In genomic region chr20:52981051-52981450, GRCh38 we compare ENCODE assay signal across 22 cellular contexts. TPM values are rescaled to one million over a fixed set of nuclear protein-coding genes. Genes with fewer than 3 reads are reported as not detected.
A peak's percentile ranks its signal among the peaks of the same experiment; 100 is the strongest.
DNase-seq lines count a peak whose midpoint lies in the region; ATAC-seq and TF ChIP-seq lines count a peak whose summit lies in the region.
"Had no signal": no experiment of that assay in that cellular context is flagged by ENCODE, and none has a peak within 500 bp of the region (broad histone marks: within the 10 kb centered on the region; RNA-seq: fewer than 3 reads in every experiment).

No MANE protein-coding gene starts in this region.

- H3K27ac Mint-ChIP-seq in activated CD4-positive, alpha-beta T cell treated with anti-CD3 and anti-CD28 coated beads, Interleukin-2, amount 10 ng/mL, durations not matched to agents 24 days and 14 days = peak overlapping the region; percentile 42
- H3K27ac Mint-ChIP-seq in activated naive CD4-positive, alpha-beta T cell treated with anti-CD3 and anti-CD28 coated beads, Interleukin-2, amount 50 U/mL, for 72 hours = peak overlapping the region; percentile 12 to 87
- H3K27ac Mint-ChIP-seq in T-helper 17 cell (no peak overlapping the region), nephron progenitor cell (no peak overlapping the region)
- H3K27ac Mint-ChIP-seq: CD14-positive monocyte; CD8-positive, alpha-beta T cell; HFFc6 had no signal

- TF ChIP-seq CTCF in testis (IDR thresholded peaks at IDR 0.05) (no peak), nephron progenitor cell (IDR thresholded peaks at IDR 0.05) (no peak)

- peak overlapping the region; percentile 93 to 94 for H3K27ac ChIP-seq in testis
- H3K27ac ChIP-seq: 22Rv1, A549, BLaER1 had no signal

- no peaks in the 10 kb centered on the region for H3K27me3 ChIP-seq in testis
- H3K27me3 ChIP-seq: BLaER1 had no signal

- intact Hi-C loops in activated CD4-positive, alpha-beta T cell treated with anti-CD3 and anti-CD28 coated beads, Interleukin-2, amount 10 ng/mL, durations not matched to agents 24 days and 14 days (cut with micrococcal nuclease) = no loop called here
- intact Hi-C loops in testis (cut with DNase I; ENCODE audit: low total_unique reads) = no loop called here

- no peak overlapping the region for H3K4me3 ChIP-seq in testis
- H3K4me3 ChIP-seq: A549, BLaER1 had no signal

- DNase-seq in activated CD4-positive, alpha-beta T cell treated with anti-CD3 and anti-CD28 coated beads, Interleukin-2, amount 10 ng/mL, durations not matched to agents 24 days and 14 days = no peak
- no peak for DNase-seq in activated CD4-positive, alpha-beta T cell treated with anti-CD3 and anti-CD28 coated beads for 4 hours
- DNase-seq in activated naive CD4-positive, alpha-beta T cell treated with anti-CD3 and anti-CD28 coated beads, Interleukin-2, amount 50 U/mL, for 72 hours (ENCODE audit: low spot score in 2 of 2) = no peak
- DNase-seq in activated naive CD4-positive, alpha-beta T cell (lab: John Stamatoyannopoulos, UW) = no peak
- DNase-seq in T-helper 17 cell (no peak), testis (no peak), nephron progenitor cell (no peak)
- DNase-seq: AML-193; Calu3; CD8-positive, alpha-beta T cell; DMS79 treated with DMSO at 0.1 percent for 48 hours; GF-D8; GOT3; H7; HFFc6 had no signal

- H3K4me3 Mint-ChIP-seq in activated CD4-positive, alpha-beta T cell treated with anti-CD3 and anti-CD28 coated beads, Interleukin-2, amount 10 ng/mL, durations not matched to agents 24 days and 14 days = no peak overlapping the region
- H3K4me3 Mint-ChIP-seq in T-helper 17 cell (peak overlapping the region; percentile 21), nephron progenitor cell (no peak overlapping the region)
- H3K4me3 Mint-ChIP-seq: CD14-positive monocyte; CD8-positive, alpha-beta T cell; HFFc6 had no signal

- WGBS in testis, 2 donors = 74 to 86% methylated on average over 8 of the region's 8 CpGs

- peaks cover 44% of the 10 kb centered on the region for H3K4me1 Mint-ChIP-seq in activated CD4-positive, alpha-beta T cell treated with anti-CD3 and anti-CD28 coated beads, Interleukin-2, amount 10 ng/mL, durations not matched to agents 24 days and 14 days
- H3K4me1 Mint-ChIP-seq in T-helper 17 cell = peaks cover 32% of the 10 kb centered on the region
- H3K4me1 Mint-ChIP-seq in nephron progenitor cell = peaks cover 59% of the 10 kb centered on the region
- H3K4me1 Mint-ChIP-seq: CD14-positive monocyte had no signal

- TF ChIP-seq POLR2A in testis (IDR thresholded peaks at IDR 0.05) = no peak

- no peaks in the 10 kb centered on the region for H3K9me3 Mint-ChIP-seq in activated CD4-positive, alpha-beta T cell treated with anti-CD3 and anti-CD28 coated beads, Interleukin-2, amount 10 ng/mL, durations not matched to agents 24 days and 14 days
- no peaks in the 10 kb centered on the region for H3K9me3 Mint-ChIP-seq in activated naive CD4-positive, alpha-beta T cell treated with anti-CD3 and anti-CD28 coated beads, Interleukin-2, amount 50 U/mL, for 72 hours
- peaks cover 16% of the 10 kb centered on the region for H3K9me3 Mint-ChIP-seq in nephron progenitor cell
- H3K9me3 Mint-ChIP-seq: CD8-positive, alpha-beta T cell had no signal

- H3K36me3 Mint-ChIP-seq in activated CD4-positive, alpha-beta T cell treated with anti-CD3 and anti-CD28 coated beads, Interleukin-2, amount 10 ng/mL, durations not matched to agents 24 days and 14 days (ENCODE audit: low read depth) = peaks cover 27% of the 10 kb centered on the region
- H3K36me3 Mint-ChIP-seq in activated naive CD4-positive, alpha-beta T cell treated with anti-CD3 and anti-CD28 coated beads, Interleukin-2, amount 50 U/mL, for 72 hours = peaks cover 22 to 81% of the 10 kb centered on the region in 2 donors
- peaks cover 2% of the 10 kb centered on the region for H3K36me3 Mint-ChIP-seq in T-helper 17 cell (ENCODE audit: low read depth)
- peaks cover 42% of the 10 kb centered on the region for H3K36me3 Mint-ChIP-seq in nephron progenitor cell (ENCODE audit: low read depth)
- H3K36me3 Mint-ChIP-seq: CD14-positive monocyte; CD8-positive, alpha-beta T cell had no signal

- no peaks in the 10 kb centered on the region for H3K36me3 ChIP-seq in testis (ENCODE audit: low read depth, missing control alignments)
- H3K36me3 ChIP-seq: BLaER1 had no signal

- no peak for ATAC-seq in activated naive CD4-positive, alpha-beta T cell treated with anti-CD3 and anti-CD28 coated beads, Interleukin-2, amount 50 U/mL, for 72 hours
- no peak for ATAC-seq in T-helper 17 cell
- ATAC-seq in HG02938 (IDR thresholded peaks at IDR 0.05; ENCODE audit: unreplicated experiment) = no peak
- ATAC-seq: A549; CD8-positive, alpha-beta T cell; HCT116; HepG2 had no signal

- H3K9me3 ChIP-seq in T-helper 17 cell (ENCODE audit: control insufficient read depth, low read length, poor library complexity, severe bottlenecking) = no peaks in the 10 kb centered on the region
- H3K9me3 ChIP-seq in testis = no peaks in the 10 kb centered on the region
- H3K9me3 ChIP-seq: A549 had no signal

- no peaks in the 10 kb centered on the region for H3K27me3 Mint-ChIP-seq in activated CD4-positive, alpha-beta T cell treated with anti-CD3 and anti-CD28 coated beads, Interleukin-2, amount 10 ng/mL, durations not matched to agents 24 days and 14 days
- H3K27me3 Mint-ChIP-seq in T-helper 17 cell = peaks cover 40% of the 10 kb centered on the region
- H3K27me3 Mint-ChIP-seq in nephron progenitor cell (ENCODE audit: low read depth, poor library complexity) = peaks cover 3% of the 10 kb centered on the region

- peaks cover 5% of the 10 kb centered on the region for H3K4me1 ChIP-seq in testis
- H3K4me1 ChIP-seq: A549, BLaER1 had no signal

RNA-seq across cellular contexts. Expression of gene TSHZ2, which starts 8.9 kb away (rescaled TPM):
- 28.0 and 29.5 TPM in 2 replicates for total RNA-seq in activated CD4-positive, alpha-beta T cell treated with anti-CD3 and anti-CD28 coated beads, Interleukin-2, amount 10 ng/mL, durations not matched to agents 24 days and 14 days
- 10 to 100 TPM; 31.4 to 91.0 TPM for total RNA-seq in activated naive CD4-positive, alpha-beta T cell treated with anti-CD3 and anti-CD28 coated beads, Interleukin-2, amount 50 U/mL, for 72 hours
- total RNA-seq in T-helper 17 cell (10 to 100 TPM; 29.1 to 30.7 TPM), testis (10 to 100 TPM; 40.4 to 41.9 TPM)
- 13.0 TPM for polyA plus RNA-seq in testis (ENCODE audit: insufficient read depth, low read depth, low replicate concordance)
- total RNA-seq: Calu3, HepG2, HFFc6 had no signal
- polyA plus RNA-seq: A549, CD14-positive monocyte had no signal

Comparison
In these comparisons a context has a peak if more than half of its experiments do, and no peak if none do; other contexts are left out.
1. H3K27ac Mint-ChIP-seq: peak in activated CD4-positive, alpha-beta T cell treated with anti-CD3 and anti-CD28 coated beads, Interleukin-2, amount 10 ng/mL, durations not matched to agents 24 days and 14 days (single experiment) and activated naive CD4-positive, alpha-beta T cell treated with anti-CD3 and anti-CD28 coated beads, Interleukin-2, amount 50 U/mL, for 72 hours (2 of 2); none in T-helper 17 cell (single experiment) and nephron progenitor cell (single experiment).